Comparison of ENCODE assay signal across 13 cellular contexts in genomic region chr9:134188421-134189166, GRCh38. TPM values are rescaled to one million over a fixed set of nuclear protein-coding genes. Genes with fewer than 3 reads are reported as not detected.
A peak's percentile ranks its signal among the peaks of the same experiment; 100 is the strongest.
DNase-seq lines count a peak whose midpoint lies in the region; ATAC-seq and TF ChIP-seq lines count a peak whose summit lies in the region.
"Had no signal": no experiment of that assay in that cellular context is flagged by ENCODE, and none has a peak within 500 bp of the region (broad histone marks: within the 10 kb centered on the region; RNA-seq: fewer than 3 reads in every experiment).

No MANE protein-coding gene starts in this region.

- ATAC-seq in left ventricle myocardium superior (peak; percentile 65), HG03159 (IDR thresholded peaks at IDR 0.05; ENCODE audit: unreplicated experiment) (no peak), HG03460 (IDR thresholded peaks at IDR 0.05; ENCODE audit: unreplicated experiment) (no peak)
- ATAC-seq: activated naive CD8-positive, alpha-beta T cell treated with anti-CD3 and anti-CD28 coated beads, Interleukin-2, amount 50 U/mL, for 24 hours had no signal

- no peak overlapping the region for H3K9ac ChIP-seq in HUES6 (ENCODE audit: low read length)

- peak overlapping the region; percentile 40; the same call in 1 of the 2 replicates for H3K4me3 ChIP-seq in HUES6 (ENCODE audit: low read depth, low read length)
- no peak overlapping the region for H3K4me3 ChIP-seq in osteoblast (ENCODE audit: insufficient read depth, low read length)

- DNase-seq in AG08395 (ENCODE audit: low spot score) = peak; percentile 34
- DNase-seq in left ventricle myocardium superior = peak; percentile 61
- peak; percentile 82 for DNase-seq in osteoblast (ENCODE audit: insufficient read length, low spot score, missing footprints)
- DNase-seq in hepatic stellate cell (ENCODE audit: low spot score) = no peak
- DNase-seq in COLO829 (ENCODE audit: low spot score) = no peak
- DNase-seq: activated CD4-positive, alpha-beta T cell treated with anti-CD3 and anti-CD28 coated beads, Interleukin-2, amount 50 U/mL, for 48 hours; activated naive CD8-positive, alpha-beta T cell treated with anti-CD3 and anti-CD28 coated beads, Interleukin-2, amount 50 U/mL, for 24 hours; effector CD4-positive, alpha-beta T cell; Kasumi-1; NCI-H2081 treated with DMSO at 0.1 percent for 48 hours had no signal

- TF ChIP-seq CTCF in osteoblast (IDR thresholded peaks at IDR 0.05; ENCODE audit: extremely low read depth, low read depth, low read length) = no peak

- no peak overlapping the region for H2AFZ ChIP-seq in osteoblast (ENCODE audit: low read length)

- H3K79me2 ChIP-seq in osteoblast (ENCODE audit: insufficient read depth, low read length) = no peaks in the 10 kb centered on the region

- intact Hi-C loops in left ventricle myocardium superior (cut with micrococcal nuclease) = no loop called here

- peaks cover 19% of the 10 kb centered on the region; the same call in 1 of the 2 replicates for H3K27me3 ChIP-seq in HUES6 (ENCODE audit: control insufficient read depth, insufficient read depth, low read length)
- peaks cover 8% of the 10 kb centered on the region for H3K27me3 ChIP-seq in osteoblast (ENCODE audit: insufficient read depth, low read length)

- no peaks in the 10 kb centered on the region for H4K20me1 ChIP-seq in osteoblast (ENCODE audit: insufficient read depth, low read length)

- H3K9me3 ChIP-seq in HUES6 (ENCODE audit: control insufficient read depth, insufficient read depth, low read depth, low read length) (no peaks in the 10 kb centered on the region), osteoblast (ENCODE audit: low read depth, low read length) (no peaks in the 10 kb centered on the region)

- no peak overlapping the region for H3K4me2 ChIP-seq in osteoblast (ENCODE audit: insufficient read depth, low read length)

- H3K27ac ChIP-seq in HUES6 (ENCODE audit: low read depth, low read length) (no peak overlapping the region), osteoblast (ENCODE audit: low read depth, low read length) (no peak overlapping the region)

- H3K4me1 ChIP-seq in HUES6 (ENCODE audit: control insufficient read depth, insufficient read depth, low read length) (peaks cover 8% of the 10 kb centered on the region; the same call in 1 of the 2 replicates), osteoblast (ENCODE audit: insufficient read depth, low read length) (no peaks in the 10 kb centered on the region)

- H3K36me3 ChIP-seq in HUES6 (ENCODE audit: control insufficient read depth, insufficient read depth, low read length) = no peaks in the 10 kb centered on the region
- H3K36me3 ChIP-seq in osteoblast (ENCODE audit: insufficient read depth, low read length) = no peaks in the 10 kb centered on the region

RNA-seq across cellular contexts. Expression of gene RNU6ATAC, which starts 24.2 kb away (rescaled TPM):
- total RNA-seq in left ventricle myocardium superior = 94.3 TPM
- not detected in 2 replicates for total RNA-seq in osteoblast

RNA-seq across cellular contexts. Expression of gene WDR5, which starts 52.7 kb away (rescaled TPM):
- total RNA-seq in left ventricle myocardium superior (19.6 TPM), osteoblast (17.4 and 17.7 TPM in 2 replicates)

Comparison
In these comparisons a context has a peak if more than half of its experiments do, and no peak if none do; other contexts are left out.
1. DNase-seq: peak in AG08395 (single experiment), left ventricle myocardium superior (single experiment) and osteoblast (single experiment); none in hepatic stellate cell (single experiment) and COLO829 (single experiment).
2. RNA of gene RNU6ATAC, which starts 24.2 kb away (total RNA-seq): 94.3 TPM in left ventricle myocardium superior (single experiment); not detected in osteoblast; every median in the first group is over 10 times any median in the second.